Comparison of ENCODE assay signal across 18 cellular contexts in the genomic region with DNA sequence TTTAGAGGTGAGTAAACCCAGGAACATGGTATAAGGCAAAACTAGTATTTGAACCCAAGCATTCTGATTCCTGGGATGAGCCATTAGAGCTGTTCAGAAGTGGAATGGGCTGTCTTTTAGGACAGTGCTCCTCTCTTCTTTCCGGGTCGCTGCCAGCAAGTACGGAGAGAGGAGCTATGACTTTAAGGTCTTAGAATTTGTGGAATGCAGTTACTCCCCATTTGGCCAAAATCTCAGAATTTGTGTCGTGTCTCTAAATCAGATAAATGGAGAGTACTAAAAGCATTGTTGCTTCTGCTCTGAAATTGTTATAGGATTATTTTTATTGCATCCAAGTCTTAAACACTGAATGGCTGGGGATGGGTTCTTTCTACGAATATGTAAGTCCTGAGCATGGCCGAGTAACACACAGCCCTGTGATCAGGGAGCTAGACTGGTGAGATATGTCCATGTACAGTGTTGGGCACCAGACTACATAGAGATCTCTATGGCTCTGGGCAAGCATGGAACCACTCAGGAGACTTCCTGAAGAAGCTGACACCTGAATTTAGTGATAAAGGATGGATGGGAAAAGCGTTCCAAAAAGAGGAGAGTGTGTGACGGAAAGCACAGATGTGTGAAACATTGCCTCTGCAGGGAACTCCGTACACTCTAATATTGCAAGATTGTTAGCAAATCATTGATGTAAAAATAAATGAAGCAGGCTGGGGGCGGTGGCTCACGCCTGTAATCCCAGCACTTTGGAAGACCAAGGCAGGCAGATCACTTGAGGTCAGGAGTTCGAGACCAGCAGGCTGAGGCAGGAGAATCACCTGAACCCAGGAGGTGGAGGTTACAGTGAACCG.
DNase-seq lines count a peak whose midpoint lies in the region; ATAC-seq, FAIRE-seq and TF ChIP-seq lines count a peak whose summit lies in the region.
"Had no signal": no experiment of that assay in that cellular context is flagged by ENCODE, and none has a peak within 500 bp of the region (broad histone marks: within the 10 kb centered on the region; RNA-seq: fewer than 3 reads in every experiment).

No MANE protein-coding gene starts in this region.

- no peak for TF ChIP-seq RAD21 in SK-N-SH (IDR thresholded peaks at IDR 0.05; ENCODE audit: low read length)

- no peak overlapping the region for H3K9ac ChIP-seq in SK-N-SH

- WGBS in SK-N-SH (ENCODE audit: low lambda C conversion rate) = 78% methylated on average over 13 of the region's 13 CpGs
- 86 to 87% methylated on average over 13 of the region's 13 CpGs for WGBS in sigmoid colon, 2 donors
- 69 to 71% methylated on average over 13 of the region's 13 CpGs for WGBS in aorta, 2 donors

- DNase-seq in EH (ENCODE audit: low read depth) = peak; percentile 94
- no peak for DNase-seq in SK-N-SH
- DNase-seq in fibroblast of villous mesenchyme (ENCODE audit: low read depth) = peak; percentile 37
- DNase-seq in sigmoid colon = peak; percentile 77
- no peak for DNase-seq in NK-92 treated with Interleukin-12 subunit alpha and Interleukin-12 subunit beta, amount 100 ng/mL, for 24 hours (lab: John Stamatoyannopoulos, UW)
- DNase-seq in aorta = no peak
- DNase-seq in activated naive CD4-positive, alpha-beta T cell treated with anti-CD3 and anti-CD28 coated beads, Interleukin-2, amount 50 U/mL, for 72 hours (ENCODE audit: low spot score in 2 of 2) = no peak
- no peak for DNase-seq in frontal cortex (ENCODE audit: low spot score in 2 of 2)
- DNase-seq: activated CD4-positive, alpha-beta T cell treated with anti-CD3 and anti-CD28 coated beads for 36 hours; activated CD8-positive, alpha-beta memory T cell treated with anti-CD3 and anti-CD28 coated beads, Interleukin-2, amount 50 U/mL, for 48 hours; AML-193; colonic mucosa; KG1; NCI-H1105; NCI-H82; retina had no signal

- TF ChIP-seq CTCF in SK-N-SH (IDR thresholded peaks at IDR 0.05) (no peak), fibroblast of villous mesenchyme (IDR thresholded peaks at IDR 0.05; ENCODE audit: insufficient read depth, low read depth, low read length) (no peak), sigmoid colon (IDR thresholded peaks at IDR 0.05) (no peak)

- FAIRE-seq in frontal cortex (lab: Jason Lieb, UNC) = no peak
- FAIRE-seq: H1 had no signal

- POLR2A ChIA-PET in SK-N-SH (lab: Yijun Ruan, JAX) = no interaction called here

- no peak overlapping the region for H3K4me3 ChIP-seq in SK-N-SH (ENCODE audit: low read depth in 2 of 2, low read length in 1 of 2)
- H3K4me3 ChIP-seq in fibroblast of villous mesenchyme (ENCODE audit: low read depth, low read length) = no peak overlapping the region
- H3K4me3 ChIP-seq in sigmoid colon = no peak overlapping the region
- no peak overlapping the region for H3K4me3 ChIP-seq in aorta (ENCODE audit: low read length in 2 of 2)
- H3K4me3 ChIP-seq: ascending aorta, colonic mucosa had no signal

- H3K9me3 Mint-ChIP-seq in activated naive CD4-positive, alpha-beta T cell treated with anti-CD3 and anti-CD28 coated beads, Interleukin-2, amount 50 U/mL, for 72 hours = no peaks in the 10 kb centered on the region

- CTCF ChIA-PET in SK-N-SH (lab: Yijun Ruan, JAX) = interaction anchor here (1.0 kb wide), 1 partner anchor 10 kb away, joined by 3 read pairs; no protein-coding TSS in a partner anchor

- no peak for TF ChIP-seq EP300 in SK-N-SH (IDR thresholded peaks at IDR 0.05; ENCODE audit: borderline replicate concordance in 1 of 2, low read depth in 1 of 2, low read length in 1 of 2)
- no peak for TF ChIP-seq EP300 in sigmoid colon (IDR thresholded peaks at IDR 0.05)

- H3K4me2 ChIP-seq in SK-N-SH = no peak overlapping the region

- H3K9me3 ChIP-seq in SK-N-SH (no peaks in the 10 kb centered on the region), sigmoid colon (no peaks in the 10 kb centered on the region), aorta (ENCODE audit: control insufficient read depth, low read length) (no peaks in the 10 kb centered on the region)
- H3K9me3 ChIP-seq: ascending aorta, colonic mucosa had no signal

- peaks cover 0 to 2% of the 10 kb centered on the region in 2 experiments for H3K36me3 ChIP-seq in SK-N-SH (replicated peaks in 1 of 2; ENCODE audit: control insufficient read depth in 1 of 2, insufficient read depth in 2 of 2, low read length in 1 of 2)
- H3K36me3 ChIP-seq in sigmoid colon = no peaks in the 10 kb centered on the region
- no peaks in the 10 kb centered on the region for H3K36me3 ChIP-seq in aorta (ENCODE audit: control insufficient read depth in 1 of 2, insufficient read depth in 2 of 2, low read length in 1 of 2)
- H3K36me3 ChIP-seq: ascending aorta, colonic mucosa had no signal

- H3K4me1 ChIP-seq in SK-N-SH (ENCODE audit: control insufficient read depth in 1 of 2, insufficient read depth in 2 of 2, low read depth in 1 of 2, low read length in 1 of 2) (peaks cover 2 to 11% of the 10 kb centered on the region in 2 experiments), sigmoid colon (peaks cover 0 to 8% (median 3%) of the 10 kb centered on the region in 4 donors), aorta (ENCODE audit: control insufficient read depth in 1 of 2, insufficient read depth in 2 of 2, low read length in 2 of 2) (peaks cover 0 to 2% of the 10 kb centered on the region in 2 donors)
- H3K4me1 ChIP-seq: ascending aorta, colonic mucosa had no signal

- TF ChIP-seq POLR2A in sigmoid colon (IDR thresholded peaks at IDR 0.05) = no peak

- no peak for ATAC-seq in aorta (ENCODE audit: low FRiP score)
- no peak for ATAC-seq in activated naive CD4-positive, alpha-beta T cell treated with anti-CD3 and anti-CD28 coated beads, Interleukin-2, amount 50 U/mL, for 72 hours
- ATAC-seq: activated CD4-positive, alpha-beta T cell treated with anti-CD3 and anti-CD28 coated beads for 36 hours had no signal

- H3K9me2 ChIP-seq in SK-N-SH = no peaks in the 10 kb centered on the region

- intact Hi-C loops in sigmoid colon (cut with DNase I) = no loop called here
- intact Hi-C loops in aorta (cut with DNase I) = no loop called here

- no peaks in the 10 kb centered on the region for H3K27me3 ChIP-seq in SK-N-SH (ENCODE audit: insufficient read depth)
- no peaks in the 10 kb centered on the region for H3K27me3 ChIP-seq in sigmoid colon
- no peaks in the 10 kb centered on the region for H3K27me3 ChIP-seq in aorta (ENCODE audit: control insufficient read depth in 1 of 2, insufficient read depth in 2 of 2, low read length in 1 of 2)
- H3K27me3 ChIP-seq: ascending aorta, colonic mucosa had no signal

- H3K79me2 ChIP-seq in SK-N-SH (ENCODE audit: insufficient read depth) = no peaks in the 10 kb centered on the region

- H3K27ac ChIP-seq in SK-N-SH (ENCODE audit: low read depth in 2 of 2, low read length in 1 of 2) (peak overlapping the region in 1 of 2 experiments; percentile 24; a peak in 1 of 4 replicates), sigmoid colon (peak overlapping the region in 2 of 4 donors; percentile 21 to 45), aorta (ENCODE audit: low read depth in 1 of 2, low read length in 2 of 2) (no peak overlapping the region)
- H3K27ac ChIP-seq: ascending aorta, colonic mucosa had no signal

- no peak overlapping the region for H2AFZ ChIP-seq in SK-N-SH (ENCODE audit: low read depth)

- H4K20me1 ChIP-seq in SK-N-SH (ENCODE audit: insufficient read depth) = no peaks in the 10 kb centered on the region

- H3F3A ChIP-seq in SK-N-SH (replicated peaks; ENCODE audit: insufficient read depth) = peaks cover 8% of the 10 kb centered on the region

- H3K36me3 Mint-ChIP-seq in activated naive CD4-positive, alpha-beta T cell treated with anti-CD3 and anti-CD28 coated beads, Interleukin-2, amount 50 U/mL, for 72 hours = no peaks in the 10 kb centered on the region

- no peak overlapping the region for H3K27ac Mint-ChIP-seq in activated naive CD4-positive, alpha-beta T cell treated with anti-CD3 and anti-CD28 coated beads, Interleukin-2, amount 50 U/mL, for 72 hours
- H3K27ac Mint-ChIP-seq: activated CD4-positive, alpha-beta T cell treated with anti-CD3 and anti-CD28 coated beads for 36 hours had no signal

TF ChIP-seq in SK-N-SH, 30 proteins besides CTCF, POLR2A, EP300 and RAD21:
- TF ChIP-seq JUND (IDR thresholded peaks at IDR 0.05) (peak; percentile 32; the same call in 1 of the 2 replicates), RFX5 (IDR thresholded peaks at IDR 0.05; ENCODE audit: low read length) (no peak), TEAD4 (IDR thresholded peaks at IDR 0.05; ENCODE audit: borderline replicate concordance, insufficient read depth) (peak; percentile 69; the same call in 1 of the 2 replicates), NFIC (IDR thresholded peaks at IDR 0.05; ENCODE audit: borderline replicate concordance) (0 out of 2 replicates have a peak, but pooled peaks have one; percentile 25), GABPA (IDR thresholded peaks at IDR 0.05; ENCODE audit: low read depth) (no peak), FOSL2 (IDR thresholded peaks at IDR 0.05; ENCODE audit: borderline replicate concordance, low read depth) (peak; percentile 19; the same call in 1 of the 2 replicates), TCF12 (IDR thresholded peaks at IDR 0.05) (peak; percentile 26; the same call in 1 of the 2 replicates)
- TF ChIP-seq, protein P1, sequence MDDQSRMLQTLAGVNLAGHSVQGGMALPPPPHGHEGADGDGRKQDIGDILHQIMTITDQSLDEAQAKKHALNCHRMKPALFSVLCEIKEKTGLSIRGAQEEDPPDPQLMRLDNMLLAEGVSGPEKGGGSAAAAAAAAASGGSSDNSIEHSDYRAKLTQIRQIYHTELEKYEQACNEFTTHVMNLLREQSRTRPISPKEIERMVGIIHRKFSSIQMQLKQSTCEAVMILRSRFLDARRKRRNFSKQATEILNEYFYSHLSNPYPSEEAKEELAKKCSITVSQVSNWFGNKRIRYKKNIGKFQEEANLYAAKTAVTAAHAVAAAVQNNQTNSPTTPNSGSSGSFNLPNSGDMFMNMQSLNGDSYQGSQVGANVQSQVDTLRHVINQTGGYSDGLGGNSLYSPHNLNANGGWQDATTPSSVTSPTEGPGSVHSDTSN (IDR thresholded peaks at IDR 0.05) = 0 out of 2 replicates have a peak, but pooled peaks have one; percentile 6

Comparison
In these comparisons a context has a peak if more than half of its experiments do, and no peak if none do; other contexts are left out.
1. DNase-seq: peak in EH (single experiment), fibroblast of villous mesenchyme (single experiment) and sigmoid colon (single experiment); none in SK-N-SH (single experiment), NK-92 treated with Interleukin-12 subunit alpha and Interleukin-12 subunit beta, amount 100 ng/mL, for 24 hours (single experiment), aorta (0 of 2), activated naive CD4-positive, alpha-beta T cell treated with anti-CD3 and anti-CD28 coated beads, Interleukin-2, amount 50 U/mL, for 72 hours (0 of 2) and frontal cortex (0 of 2).